ENCODE assay signal across 24 cellular contexts in the genomic region with DNA sequence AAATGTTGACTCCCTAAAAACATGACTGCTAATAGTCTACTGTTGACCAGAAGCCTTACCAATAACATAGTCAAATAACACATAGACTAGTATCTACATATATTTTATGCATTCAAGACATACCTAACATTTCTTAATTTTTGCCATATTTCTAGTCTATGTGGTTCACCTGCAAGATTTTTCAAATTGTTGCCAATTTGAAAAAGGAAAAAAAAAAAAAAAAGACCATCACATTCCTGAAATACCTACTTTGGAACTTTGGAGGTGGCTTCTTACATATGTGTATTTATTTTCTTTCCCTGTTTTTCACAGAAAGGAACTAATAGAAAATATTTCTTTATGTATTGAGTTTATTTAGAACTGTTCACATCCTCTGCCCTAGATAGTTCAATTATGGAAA.
"Had no signal": no experiment of that assay in that cellular context is flagged by ENCODE, and none has a peak within 500 bp of the region (broad histone marks: within the 10 kb centered on the region; RNA-seq: fewer than 3 reads in every experiment).

No MANE protein-coding gene starts in this region.

- H3K9me3 ChIP-seq: colonic mucosa, esophagus squamous epithelium, gastrocnemius medialis, gastroesophageal sphincter had no signal

- H3K27me3 ChIP-seq: colonic mucosa, dorsolateral prefrontal cortex, esophagus muscularis mucosa, esophagus squamous epithelium, foreskin keratinocyte, gastrocnemius medialis, gastroesophageal sphincter, heart left ventricle, heart right ventricle had no signal

- H3K27ac Mint-ChIP-seq: dendritic cell treated with granulocyte-macrophage colony-stimulating factor and Interleukin-4, amounts not matched to agents 40 ng/mL and 50 ng/mL, for 4 days; effector memory CD8-positive, alpha-beta T cell; endodermal cell had no signal

- H3K36me3 ChIP-seq: colonic mucosa, esophagus muscularis mucosa, esophagus squamous epithelium, gastrocnemius medialis, gastroesophageal sphincter, heart left ventricle, heart right ventricle had no signal

- H3K27ac ChIP-seq: colonic mucosa, coronary artery, dorsolateral prefrontal cortex, epithelial cell of prostate, esophagus muscularis mucosa, esophagus squamous epithelium, foreskin keratinocyte, gastrocnemius medialis, gastroesophageal sphincter, heart left ventricle, heart right ventricle had no signal

- H3K27me3 Mint-ChIP-seq: dendritic cell treated with granulocyte-macrophage colony-stimulating factor and Interleukin-4, amounts not matched to agents 40 ng/mL and 50 ng/mL, for 4 days; effector memory CD8-positive, alpha-beta T cell had no signal

- H3K9me3 Mint-ChIP-seq: dendritic cell treated with granulocyte-macrophage colony-stimulating factor and Interleukin-4, amounts not matched to agents 40 ng/mL and 50 ng/mL, for 4 days; effector memory CD8-positive, alpha-beta T cell had no signal

- H3K4me1 ChIP-seq: foreskin keratinocyte had no signal

- H3K4me3 Mint-ChIP-seq: dendritic cell treated with granulocyte-macrophage colony-stimulating factor and Interleukin-4, amounts not matched to agents 40 ng/mL and 50 ng/mL, for 4 days; effector memory CD8-positive, alpha-beta T cell; endodermal cell had no signal

- ATAC-seq: effector memory CD8-positive, alpha-beta T cell; esophagus mucosa; foreskin keratinocyte; gastrocnemius medialis; gastroesophageal sphincter; heart left ventricle; heart right ventricle had no signal

- H3K4me3 ChIP-seq: colonic mucosa, coronary artery, dorsolateral prefrontal cortex, esophagus muscularis mucosa, esophagus squamous epithelium, gastrocnemius medialis, gastroesophageal sphincter, heart left ventricle, heart right ventricle had no signal

- DNase-seq: colonic mucosa; cortex of kidney; dermis blood vessel endothelial cell; dorsolateral prefrontal cortex; effector CD4-positive, alpha-beta T cell; effector CD8-positive, alpha-beta T cell; effector memory CD4-positive, alpha-beta T cell; effector memory CD8-positive, alpha-beta T cell; endodermal cell; erythroblast; esophagus squamous epithelium; foreskin fibroblast; foreskin keratinocyte; foreskin melanocyte; gastrocnemius medialis; glutamatergic neuron; heart left ventricle; heart right ventricle had no signal
